ENCODE assay signal across 8 cellular contexts in the genomic region with DNA sequence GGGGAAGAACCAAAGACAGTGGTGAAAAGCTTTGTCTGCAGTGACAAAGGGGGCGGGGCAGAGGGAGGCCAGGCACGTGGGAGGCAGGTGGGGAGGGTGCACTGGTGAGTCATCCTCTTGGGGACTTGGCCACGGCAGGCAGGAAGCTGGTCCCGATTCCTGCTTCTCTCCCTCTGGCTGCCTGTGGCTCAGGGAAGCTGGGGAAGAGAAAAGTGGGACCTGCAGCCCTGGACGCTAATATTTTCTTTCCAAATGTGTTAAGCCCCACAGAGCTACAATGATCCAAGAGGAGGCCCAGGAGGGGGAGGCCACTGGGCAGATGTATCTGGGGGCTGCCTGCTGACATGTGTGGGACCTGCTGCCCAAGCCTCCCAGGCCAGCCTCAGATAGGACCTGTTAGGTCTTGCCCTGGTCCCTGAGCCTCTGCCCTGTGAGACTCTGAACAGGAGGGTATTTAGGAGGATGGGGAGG.
DNase-seq lines count a peak whose midpoint lies in the region; ATAC-seq and TF ChIP-seq lines count a peak whose summit lies in the region.

No MANE protein-coding gene starts in this region.

- H3K36me3 Mint-ChIP-seq in HFFc6 (ENCODE audit: low read depth) (peaks cover 33% of the 10 kb centered on the region), mesothelial cell of epicardium (no peaks in the 10 kb centered on the region)

- H3K27ac Mint-ChIP-seq in HFFc6 = peak overlapping the region; percentile 80
- H3K27ac Mint-ChIP-seq in mesothelial cell of epicardium = no peak overlapping the region

- H3K4me1 Mint-ChIP-seq in HFFc6 (ENCODE audit: low read depth) = peaks cover 76% of the 10 kb centered on the region
- peaks cover 22% of the 10 kb centered on the region for H3K4me1 Mint-ChIP-seq in mesothelial cell of epicardium

- ATAC-seq in HG03159 (IDR thresholded peaks at IDR 0.05; ENCODE audit: unreplicated experiment) = no peak

- TF ChIP-seq CTCF in HFFc6 (IDR thresholded peaks at IDR 0.05) (no peak), mesothelial cell of epicardium (IDR thresholded peaks at IDR 0.05; ENCODE audit: unreplicated experiment) (no peak)

- no peak overlapping the region for H3K4me3 Mint-ChIP-seq in HFFc6
- no peak overlapping the region for H3K4me3 Mint-ChIP-seq in mesothelial cell of epicardium

- H3K9me3 Mint-ChIP-seq in HFFc6 = no peaks in the 10 kb centered on the region
- H3K9me3 Mint-ChIP-seq in mesothelial cell of epicardium = no peaks in the 10 kb centered on the region

- H3K27me3 Mint-ChIP-seq in HFFc6 (ENCODE audit: insufficient read depth) (no peaks in the 10 kb centered on the region; the same call in 1 of the 2 replicates), mesothelial cell of epicardium (ENCODE audit: low read depth) (no peaks in the 10 kb centered on the region)

- DNase-seq in DMS153 treated with DMSO at 0.1 percent for 48 hours (lab: John Stamatoyannopoulos, UW; ENCODE audit: unreplicated experiment) (peak; percentile 70), HFFc6 (peak; percentile 77), NCI-H748 treated with DMSO at 0.1 percent for 48 hours (lab: John Stamatoyannopoulos, UW) (peak; percentile 31), dedifferentiated amniotic fluid mesenchymal stem cell (ENCODE audit: extremely low spot score) (peak; percentile 46), mesothelial cell of epicardium (ENCODE audit: low spot score in 2 of 2, unreplicated experiment in 2 of 2) (peak; percentile 32 to 57), NCI-H226 (no peak), NAMALWA (ENCODE audit: low spot score) (no peak)

Comparison
In these comparisons a context has a peak if more than half of its experiments do, and no peak if none do; other contexts are left out.
1. DNase-seq: peak in DMS153 treated with DMSO at 0.1 percent for 48 hours (single experiment), HFFc6 (single experiment), NCI-H748 treated with DMSO at 0.1 percent for 48 hours (single experiment), dedifferentiated amniotic fluid mesenchymal stem cell (single experiment) and mesothelial cell of epicardium (2 of 2); none in NCI-H226 (single experiment) and NAMALWA (single experiment).